ENCODE assay signal across 25 cellular contexts in genomic region chr4:3266076-3266475, GRCh38. TPM values are rescaled to one million over a fixed set of nuclear protein-coding genes. Genes with fewer than 3 reads are reported as not detected.
"Had no signal": no experiment of that assay in that cellular context is flagged by ENCODE, and none has a peak within 500 bp of the region (broad histone marks: within the 10 kb centered on the region; RNA-seq: fewer than 3 reads in every experiment).

No MANE protein-coding gene starts in this region.

- H3K4me3 Mint-ChIP-seq: activated B cell treated with CpG ODN at 0.5 μM for 24 hours; activated CD8-positive, alpha-beta T cell treated with anti-CD3 and anti-CD28 coated beads, Interleukin-2, amount 10 ng/mL, durations not matched to agents 7 days and 5 days; activated naive CD8-positive, alpha-beta T cell; natural killer cell; T-cell; T-helper 2 cell treated with Interferon-gamma antibody and Interleukin-4, amounts not matched to agents 5 μg/mL and 100 μg/mL, for 36 hours had no signal

- H3K27ac ChIP-seq: colonic mucosa, ovary, psoas muscle, spleen, thoracic aorta, uterus had no signal

- H3K9me3 ChIP-seq: colonic mucosa, ovary, psoas muscle, spleen, thoracic aorta, uterus had no signal

- DNase-seq: activated B cell treated with CpG ODN at 0.5 μM for 24 hours; activated CD8-positive, alpha-beta T cell treated with anti-CD3 and anti-CD28 coated beads, Interleukin-2, amount 10 ng/mL, durations not matched to agents 7 days and 5 days; activated T-cell treated with anti-CD3 and anti-CD28 coated beads, Interleukin-2, amount 50 U/mL, for 48 hours; anterior cingulate cortex; cerebellar nuclear complex; effector memory CD4-positive, alpha-beta T cell; islet precursor cell; left cardiac atrium; midbrain; natural killer cell; ovary; spleen; stimulated activated naive CD4-positive, alpha-beta T cell treated with Interleukin-2 at 50 U/mL for 16 hours; trophoblast cell; uterus had no signal

- H3K9me3 Mint-ChIP-seq: activated B cell treated with CpG ODN at 0.5 μM for 24 hours; activated T-helper 2 cell treated with anti-CD3 and anti-CD28 coated beads, Interferon-gamma antibody, Interleukin-2, Interleukin-4, amounts not matched to agents 10 μg/mL and 5 μg/mL and 100 μg/mL, durations not matched to agents 14 hours and 24 hours and 36 hours; natural killer cell; T-cell; T-helper 2 cell treated with Interferon-gamma antibody and Interleukin-4, amounts not matched to agents 5 μg/mL and 100 μg/mL, for 36 hours had no signal

- FAIRE-seq: frontal cortex had no signal

- H3K36me3 ChIP-seq: colonic mucosa, ovary, spleen, thoracic aorta, uterus had no signal

- H3K4me1 ChIP-seq: colonic mucosa, spleen, uterus had no signal

- H3K4me1 Mint-ChIP-seq: activated B cell treated with CpG ODN at 0.5 μM for 24 hours, natural killer cell, T-cell had no signal

- H3K27ac Mint-ChIP-seq: activated B cell treated with CpG ODN at 0.5 μM for 24 hours; activated CD8-positive, alpha-beta T cell treated with anti-CD3 and anti-CD28 coated beads, Interleukin-2, amount 10 ng/mL, durations not matched to agents 7 days and 5 days; activated naive CD8-positive, alpha-beta T cell; activated T-helper 2 cell treated with anti-CD3 and anti-CD28 coated beads, Interferon-gamma antibody, Interleukin-2, Interleukin-4, amounts not matched to agents 10 μg/mL and 5 μg/mL and 100 μg/mL, durations not matched to agents 14 hours and 24 hours and 36 hours; natural killer cell; T-cell; T-helper 2 cell treated with Interferon-gamma antibody and Interleukin-4, amounts not matched to agents 5 μg/mL and 100 μg/mL, for 36 hours had no signal

- H3K27me3 Mint-ChIP-seq: activated B cell treated with CpG ODN at 0.5 μM for 24 hours; activated naive CD8-positive, alpha-beta T cell; T-cell had no signal

- H3K27me3 ChIP-seq: colonic mucosa, dorsolateral prefrontal cortex, ovary, spleen, uterus had no signal

- H3K4me3 ChIP-seq: colonic mucosa, dorsolateral prefrontal cortex, ovary, psoas muscle, spleen, thoracic aorta, uterus had no signal

- ATAC-seq: activated CD8-positive, alpha-beta T cell treated with anti-CD3 and anti-CD28 coated beads, Interleukin-2, amount 10 ng/mL, durations not matched to agents 7 days and 5 days; left cardiac atrium; natural killer cell; psoas muscle; T-cell had no signal

- H3K36me3 Mint-ChIP-seq: natural killer cell, T-cell had no signal

RNA-seq across cellular contexts. Expression of gene MSANTD1, which starts 17.1 kb away (rescaled TPM):
- total RNA-seq: epithelial cell of proximal tubule had no signal
